8 cellular contexts compared by ENCODE assay signal in genomic region chr6:34986845-34987246, GRCh38.
DNase-seq lines count a peak whose midpoint lies in the region; ATAC-seq and TF ChIP-seq lines count a peak whose summit lies in the region.

No MANE protein-coding gene starts in this region.

- H3K4me3 ChIP-seq in liver (ENCODE audit: low read depth in 1 of 3, low read length in 3 of 3): no peak overlapping the region

- no peak overlapping the region for H2BK120ac ChIP-seq in H9 (ENCODE audit: low read depth, low read length, poor library complexity, severe bottlenecking)

- H3K27ac ChIP-seq in H9 (ENCODE audit: insufficient read length, low read depth, low read length): no peak overlapping the region
- H3K27ac ChIP-seq in liver (ENCODE audit: low read depth in 1 of 2, low read length in 2 of 2): peak overlapping the region in 1 of 2 donors; percentile 26

- peak; percentile 93 to 94 for TF ChIP-seq RAD21 in liver (IDR thresholded peaks at IDR 0.05)

- H4K20me1 ChIP-seq in H9 (ENCODE audit: control insufficient read depth, insufficient read depth, insufficient read length): no peaks in the 10 kb centered on the region

- no peak overlapping the region for H3K18ac ChIP-seq in H9 (ENCODE audit: insufficient read length, low read depth, low read length)

- no peak for ATAC-seq in GM18505 (IDR thresholded peaks at IDR 0.05; ENCODE audit: unreplicated experiment)

- H2AK5ac ChIP-seq in H9 (ENCODE audit: insufficient read length, low read length): no peak overlapping the region

- H3K56ac ChIP-seq in H9 (ENCODE audit: insufficient read length, low read depth, low read length): no peak overlapping the region

- H3K23ac ChIP-seq in H9 (ENCODE audit: insufficient read length, low read depth, low read length): no peak overlapping the region

- no peak overlapping the region for H3K9ac ChIP-seq in H9 (ENCODE audit: extremely low read depth, insufficient read length, low read length)
- H3K9ac ChIP-seq in liver (ENCODE audit: low read depth in 1 of 2, low read length in 2 of 2): no peak overlapping the region

- H3K4ac ChIP-seq in H9 (ENCODE audit: low read depth, low read length): no peak overlapping the region

- H3K79me1 ChIP-seq in H9 (ENCODE audit: insufficient read depth, low read depth, low read length, poor library complexity, severe bottlenecking): no peaks in the 10 kb centered on the region

- H3K4me2 ChIP-seq in H9 (ENCODE audit: insufficient read depth, insufficient read length, low read length): no peak overlapping the region

- H2BK15ac ChIP-seq in H9 (ENCODE audit: low read depth, low read length): no peak overlapping the region

- peaks cover 11% of the 10 kb centered on the region in 2 experiments for H3K4me1 Mint-ChIP-seq in H9
- H3K4me1 Mint-ChIP-seq in activated CD4-positive, alpha-beta T cell treated with anti-CD3 and anti-CD28 coated beads, Interleukin-2, amount 10 ng/mL, durations not matched to agents 24 days and 14 days: peaks cover 2% of the 10 kb centered on the region

- TF ChIP-seq CTCF in H9 (conservative IDR thresholded peaks at IDR 0.05): peak; percentile 98; the same call in 2 of the 3 replicates
- TF ChIP-seq CTCF in liver (IDR thresholded peaks at IDR 0.05; ENCODE audit: low read depth, low read length, missing input control): peak; percentile 78

- DNase-seq in AG08395 (ENCODE audit: low spot score) (peak; percentile 76), H9 (peak; percentile 74), NCI-H510A treated with DMSO at 0.1 percent for 48 hours (lab: John Stamatoyannopoulos, UW) (peak; percentile 94), dedifferentiated amniotic fluid mesenchymal stem cell (ENCODE audit: extremely low spot score) (peak; percentile 78)
- DNase-seq in activated CD4-positive, alpha-beta T cell treated with anti-CD3 and anti-CD28 coated beads, Interleukin-2, amount 10 ng/mL, durations not matched to agents 24 days and 14 days: peak; percentile 87
- DNase-seq in stimulated activated CD4-positive, alpha-beta T cell treated with anti-CD3 and anti-CD28 coated beads, Interleukin-4, amount 100 ng/mL, for 48 hours (ENCODE audit: low read depth in 2 of 2): peak; percentile 46

- H3K9me3 ChIP-seq in H9 (ENCODE audit: control insufficient read depth, low read depth, low read length): no peaks in the 10 kb centered on the region
- no peaks in the 10 kb centered on the region for H3K9me3 ChIP-seq in liver (ENCODE audit: control insufficient read depth in 4 of 4, low read length in 3 of 4)

- H4K91ac ChIP-seq in H9 (ENCODE audit: insufficient read length, low read depth, low read length): no peak overlapping the region

- H3K4me1 ChIP-seq in H9 (ENCODE audit: insufficient read depth, low read length): no peaks in the 10 kb centered on the region
- peaks cover 0 to 25% (median 16%) of the 10 kb centered on the region in 4 donors for H3K4me1 ChIP-seq in liver (ENCODE audit: control insufficient read depth in 4 of 4, insufficient read depth in 4 of 4, low read length in 3 of 4)

- no peak overlapping the region for H3K14ac ChIP-seq in H9 (ENCODE audit: insufficient read depth, low read length)

- no peak overlapping the region for H4K5ac ChIP-seq in H9 (ENCODE audit: insufficient read length, low read depth, low read length)

- peak overlapping the region in 2 of 3 experiments; percentile 81 to 92; a peak in 6 of 7 replicates for H3K27ac Mint-ChIP-seq in H9
- H3K27ac Mint-ChIP-seq in activated CD4-positive, alpha-beta T cell treated with anti-CD3 and anti-CD28 coated beads, Interleukin-2, amount 10 ng/mL, durations not matched to agents 24 days and 14 days: no peak overlapping the region

- H3K36me3 Mint-ChIP-seq in H9 (ENCODE audit: insufficient read depth in 1 of 3, low read depth in 3 of 3): peaks cover 14 to 68% (median 56%) of the 10 kb centered on the region in 3 experiments; a peak in 6 of 7 replicates
- H3K36me3 Mint-ChIP-seq in activated CD4-positive, alpha-beta T cell treated with anti-CD3 and anti-CD28 coated beads, Interleukin-2, amount 10 ng/mL, durations not matched to agents 24 days and 14 days (ENCODE audit: low read depth): peaks cover 11% of the 10 kb centered on the region

- H3K9me3 Mint-ChIP-seq in H9: no peaks in the 10 kb centered on the region
- H3K9me3 Mint-ChIP-seq in activated CD4-positive, alpha-beta T cell treated with anti-CD3 and anti-CD28 coated beads, Interleukin-2, amount 10 ng/mL, durations not matched to agents 24 days and 14 days: no peaks in the 10 kb centered on the region

- H3T11ph ChIP-seq in H9 (ENCODE audit: low read length): no peak overlapping the region

- H4K8ac ChIP-seq in H9 (replicated peaks; ENCODE audit: insufficient read length, low read depth, low read length): no peak overlapping the region

- H2AFZ ChIP-seq in H9 (ENCODE audit: low read length): no peak overlapping the region

- H3K27me3 ChIP-seq in H9 (ENCODE audit: insufficient read depth, low read length) (no peaks in the 10 kb centered on the region), liver (ENCODE audit: control insufficient read depth in 4 of 4, insufficient read depth in 4 of 4, low read length in 3 of 4) (no peaks in the 10 kb centered on the region)

- H3K4me3 Mint-ChIP-seq in H9: no peak overlapping the region
- no peak overlapping the region for H3K4me3 Mint-ChIP-seq in activated CD4-positive, alpha-beta T cell treated with anti-CD3 and anti-CD28 coated beads, Interleukin-2, amount 10 ng/mL, durations not matched to agents 24 days and 14 days

- peaks cover 4 to 34% (median 22%) of the 10 kb centered on the region in 4 donors for H3K36me3 ChIP-seq in liver (ENCODE audit: control insufficient read depth in 4 of 4, insufficient read depth in 3 of 4, low read depth in 1 of 4, low read length in 3 of 4)

- H2BK20ac ChIP-seq in H9 (ENCODE audit: low read depth, low read length, poor library complexity, severe bottlenecking): no peak overlapping the region

- H2BK12ac ChIP-seq in H9 (ENCODE audit: insufficient read length, low read depth, low read length): no peak overlapping the region

- no peaks in the 10 kb centered on the region for H3K27me3 Mint-ChIP-seq in H9 (ENCODE audit: low read depth)
- no peaks in the 10 kb centered on the region for H3K27me3 Mint-ChIP-seq in activated CD4-positive, alpha-beta T cell treated with anti-CD3 and anti-CD28 coated beads, Interleukin-2, amount 10 ng/mL, durations not matched to agents 24 days and 14 days

- H3K79me2 ChIP-seq in H9 (ENCODE audit: insufficient read depth, low read length): no peaks in the 10 kb centered on the region

- H3K23me2 ChIP-seq in H9 (ENCODE audit: insufficient read length, low read depth, low read length, poor library complexity, severe bottlenecking): no peaks in the 10 kb centered on the region

- H2BK5ac ChIP-seq in H9 (ENCODE audit: insufficient read length, low read length): no peak overlapping the region

- no CpG with 5 or more reads among the region's 3 CpGs for WGBS in H9 (ENCODE audit: extremely low coverage, insufficient read length, low lambda C conversion rate)
- 7% methylated on average over 3 of the region's 3 CpGs for WGBS in liver

- no peak for TF ChIP-seq POLR2A in GM18505 (IDR thresholded peaks at IDR 0.05; ENCODE audit: borderline replicate concordance, extremely low read depth, insufficient read depth, insufficient read length)

- intact Hi-C loops in activated CD4-positive, alpha-beta T cell treated with anti-CD3 and anti-CD28 coated beads, Interleukin-2, amount 10 ng/mL, durations not matched to agents 24 days and 14 days (cut with micrococcal nuclease): loop anchor here (1.0 to 2.0 kb wide), 3 partner anchors 154 to 254 kb away; partner anchors contain the start of gene TCP11

TF ChIP-seq in liver, 16 proteins besides CTCF, POLR2A, EP300 and RAD21:
- peak in 1 of 2 donors; percentile 17 for TF ChIP-seq HNF4A (conservative IDR thresholded peaks at IDR 0.05)
- no peak for TF ChIP-seq EGR1 (IDR thresholded peaks at IDR 0.05; ENCODE audit: low read depth in 2 of 2)
- no peak for TF ChIP-seq MAX (IDR thresholded peaks at IDR 0.05)
- peak; percentile 16 for TF ChIP-seq FOXA1 (IDR thresholded peaks at IDR 0.05)
